In genomic region chr15:84653910-84654688, GRCh38 we compare ENCODE assay signal across 8 cellular contexts. TPM values are rescaled to one million over a fixed set of nuclear protein-coding genes. Genes with fewer than 3 reads are reported as not detected.
DNase-seq lines count a peak whose midpoint lies in the region; ATAC-seq lines count a peak whose summit lies in the region.

WDR73 (minus strand) TSS chr15:84654283; CDS start chr15:84654274, 9 bp downstream.

- DNase-seq in Ammon's horn (ENCODE audit: low spot score) (peak; percentile 98), GM19238 (ENCODE audit: insufficient read length, low spot score) (peak; percentile 87), NCI-H526 treated with DMSO at 0.1 percent for 48 hours (lab: John Stamatoyannopoulos, UW) (peak; percentile 84), cortex of kidney (lab: John Stamatoyannopoulos, UW) (peak; percentile 86), left colon (peak; percentile 96 to 98)
- peak; percentile 98 for DNase-seq in activated CD4-positive, alpha-beta T cell treated with anti-CD3 and anti-CD28 coated beads, Interleukin-2, amount 10 ng/mL, durations not matched to agents 7 days and 5 days
- peak; percentile 96 for DNase-seq in stimulated activated CD4-positive, alpha-beta T cell treated with anti-CD3 and anti-CD28 coated beads, Interleukin-1b, Interleukin-23, amount 100 ng/mL, for 48 hours

- no peaks in the 10 kb centered on the region for H3K9me3 Mint-ChIP-seq in activated CD4-positive, alpha-beta T cell treated with anti-CD3 and anti-CD28 coated beads, Interleukin-2, amount 10 ng/mL, durations not matched to agents 7 days and 5 days

- H3K27ac Mint-ChIP-seq in activated CD4-positive, alpha-beta T cell treated with anti-CD3 and anti-CD28 coated beads, Interleukin-2, amount 10 ng/mL, durations not matched to agents 7 days and 5 days: peak within 1 kb of the TSS; percentile 89

- POLR2A ChIA-PET in activated CD4-positive, alpha-beta T cell treated with anti-CD3 and anti-CD28 coated beads, Interleukin-2, amount 10 ng/mL, durations not matched to agents 7 days and 5 days (lab: Charles Lee): interaction anchor here (0.6 to 1.2 kb wide), 4 partner anchors 53 to 272 kb away, joined by 3 to 4 read pairs (median 4); partner anchors contain the start of gene SEC11A

- peak within 1 kb of the TSS; percentile 96 for H3K4me3 Mint-ChIP-seq in activated CD4-positive, alpha-beta T cell treated with anti-CD3 and anti-CD28 coated beads, Interleukin-2, amount 10 ng/mL, durations not matched to agents 7 days and 5 days

- intact Hi-C loops in left colon (cut with DNase I, micrococcal nuclease): loop anchor here (10.0 kb wide), 2 partner anchors 59 to 1081 kb away; no protein-coding TSS in a partner anchor

- H3K4me1 Mint-ChIP-seq in activated CD4-positive, alpha-beta T cell treated with anti-CD3 and anti-CD28 coated beads, Interleukin-2, amount 10 ng/mL, durations not matched to agents 7 days and 5 days: peaks cover 48% of the 10 kb centered on the region

- ATAC-seq in HG03442 (IDR thresholded peaks at IDR 0.05; ENCODE audit: unreplicated experiment) (peak; percentile 72), left colon (peak; percentile 89)

- H3K27me3 Mint-ChIP-seq in activated CD4-positive, alpha-beta T cell treated with anti-CD3 and anti-CD28 coated beads, Interleukin-2, amount 10 ng/mL, durations not matched to agents 7 days and 5 days: no peaks in the 10 kb centered on the region

- peaks cover 15% of the 10 kb centered on the region for H3K36me3 Mint-ChIP-seq in activated CD4-positive, alpha-beta T cell treated with anti-CD3 and anti-CD28 coated beads, Interleukin-2, amount 10 ng/mL, durations not matched to agents 7 days and 5 days (ENCODE audit: low read depth)

- CTCF ChIA-PET in activated CD4-positive, alpha-beta T cell treated with anti-CD3 and anti-CD28 coated beads, Interleukin-2, amount 10 ng/mL, durations not matched to agents 7 days and 5 days (lab: Charles Lee): interaction anchor here (0.7 to 3.5 kb wide), 13 partner anchors 11 to 100 kb away, joined by 3 to 13 read pairs (median 3); no protein-coding TSS in a partner anchor

RNA-seq across cellular contexts. Expression of gene WDR73, which starts in this region (rescaled TPM):
- 10 to 100 TPM; 22.1 to 23.8 TPM for total RNA-seq in activated CD4-positive, alpha-beta T cell treated with anti-CD3 and anti-CD28 coated beads, Interleukin-2, amount 10 ng/mL, durations not matched to agents 7 days and 5 days
- total RNA-seq in left colon: 10 to 100 TPM; 17.0 to 20.5 TPM

Comparison
In these comparisons a context has a peak if more than half of its experiments do, and no peak if none do; other contexts are left out.
1. Peak in every context shown above with its lines: DNase-seq and ATAC-seq.